ENCODE assay signal across 25 cellular contexts in the genomic region with DNA sequence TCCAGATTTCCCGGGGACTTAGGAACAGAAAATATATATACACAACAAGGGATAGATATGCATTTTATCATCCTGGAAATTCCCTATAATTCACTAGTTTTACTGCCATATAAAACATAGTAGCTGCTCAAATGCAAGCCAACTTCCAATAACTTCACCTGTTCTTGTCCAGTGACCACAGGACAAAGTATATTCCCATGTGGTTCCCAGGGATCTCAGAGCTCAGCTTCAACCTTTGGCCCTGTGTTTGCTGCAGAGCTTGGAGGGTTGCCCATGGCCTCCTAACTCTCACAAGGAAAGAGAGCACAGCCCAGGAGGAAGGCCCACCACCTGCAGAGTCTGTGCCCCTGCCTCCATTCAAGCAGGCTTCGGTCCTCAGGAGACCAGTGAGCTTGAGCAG. TPM values are rescaled to one million over a fixed set of nuclear protein-coding genes. Genes with fewer than 3 reads are reported as not detected.
DNase-seq lines count a peak whose midpoint lies in the region; ATAC-seq and TF ChIP-seq lines count a peak whose summit lies in the region.
"Had no signal": no experiment of that assay in that cellular context is flagged by ENCODE, and none has a peak within 500 bp of the region (broad histone marks: within the 10 kb centered on the region; RNA-seq: fewer than 3 reads in every experiment).

No MANE protein-coding gene starts in this region.

- intact Hi-C loops in mucosa of descending colon (cut with DNase I, micrococcal nuclease): loop anchor here in 1 of 2 donors (10.0 kb wide), 1 partner anchor 114 kb away; no protein-coding TSS in a partner anchor

- no peak overlapping the region for H3K4me3 Mint-ChIP-seq in activated naive CD8-positive, alpha-beta T cell treated with anti-CD3 and anti-CD28 coated beads for 36 hours
- H3K4me3 Mint-ChIP-seq: CD4-positive, alpha-beta T cell; CD8-positive, alpha-beta memory T cell; GM23338; HFFc6 had no signal

- no peaks in the 10 kb centered on the region for H3K9me3 Mint-ChIP-seq in activated naive CD8-positive, alpha-beta T cell treated with anti-CD3 and anti-CD28 coated beads for 36 hours
- H3K9me3 Mint-ChIP-seq: CD4-positive, alpha-beta T cell; GM23338; HFFc6 had no signal

- DNase-seq in activated effector memory CD4-positive, alpha-beta T cell treated with anti-CD3 and anti-CD28 coated beads, Interleukin-2, amount 50 U/mL, for 16 hours: peak; percentile 30
- DNase-seq in activated effector memory CD4-positive, alpha-beta T cell treated with Interleukin-2 at 50 U/mL for 16 hours: no peak
- peak; percentile 35 for DNase-seq in ecto neural progenitor cell (ENCODE audit: low spot score)
- peak; percentile 25 for DNase-seq in islet precursor cell
- peak in 1 of 3 donors; percentile 24 for DNase-seq in mucosa of descending colon
- no peak for DNase-seq in activated naive CD8-positive, alpha-beta T cell treated with anti-CD3 and anti-CD28 coated beads for 36 hours
- DNase-seq in NCI-H2227 treated with DMSO at 0.1 percent for 48 hours (lab: John Stamatoyannopoulos, UW): no peak
- DNase-seq: 8988T; ACHN; AML-193; BE2C; CD4-positive, alpha-beta T cell; CD8-positive, alpha-beta memory T cell; DMS 273 treated with DMSO at 0.1 percent for 48 hours; DMS79; EL; GDM1; HFFc6 had no signal

- no peak overlapping the region for H3K4me3 ChIP-seq in mucosa of descending colon
- H3K4me3 ChIP-seq: A549; BLaER1 treated with 17β-estradiol and CSF1 and Interleukin-3, amounts not matched to agents 10 nM and 100 nM; GM12878; GM23338; HAP-1 had no signal

- peaks cover 72% of the 10 kb centered on the region for H3K27me3 Mint-ChIP-seq in activated naive CD8-positive, alpha-beta T cell treated with anti-CD3 and anti-CD28 coated beads for 36 hours

- ATAC-seq in mucosa of descending colon: peak; percentile 78
- no peak for ATAC-seq in GM21619 (IDR thresholded peaks at IDR 0.05; ENCODE audit: unreplicated experiment)
- ATAC-seq: A549, GM12878, GM23338 had no signal

- no peaks in the 10 kb centered on the region for H3K4me1 ChIP-seq in mucosa of descending colon (ENCODE audit: low read depth)
- H3K4me1 ChIP-seq: BE2C; BLaER1 treated with 17β-estradiol and CSF1 and Interleukin-3, amounts not matched to agents 10 nM and 100 nM; HAP-1 had no signal

- TF ChIP-seq CTCF in mucosa of descending colon (IDR thresholded peaks at IDR 0.05): no peak

- H3K36me3 ChIP-seq in mucosa of descending colon (ENCODE audit: low read depth): no peaks in the 10 kb centered on the region
- H3K36me3 ChIP-seq: BE2C; BLaER1 treated with 17β-estradiol and CSF1 and Interleukin-3, amounts not matched to agents 10 nM and 100 nM; HAP-1 had no signal

- H3K9me3 ChIP-seq in mucosa of descending colon: no peaks in the 10 kb centered on the region
- H3K9me3 ChIP-seq: A549, BE2C, HAP-1 had no signal

- no peak overlapping the region for H3K27ac Mint-ChIP-seq in activated naive CD8-positive, alpha-beta T cell treated with anti-CD3 and anti-CD28 coated beads for 36 hours
- H3K27ac Mint-ChIP-seq: CD14-positive monocyte; CD4-positive, alpha-beta T cell; CD8-positive, alpha-beta memory T cell; GM23338; HFFc6 had no signal

- H3K4me1 Mint-ChIP-seq in activated naive CD8-positive, alpha-beta T cell treated with anti-CD3 and anti-CD28 coated beads for 36 hours: peaks cover 4% of the 10 kb centered on the region

- H3K36me3 Mint-ChIP-seq in activated naive CD8-positive, alpha-beta T cell treated with anti-CD3 and anti-CD28 coated beads for 36 hours: no peaks in the 10 kb centered on the region
- H3K36me3 Mint-ChIP-seq: CD8-positive, alpha-beta memory T cell had no signal

RNA-seq across cellular contexts. Expression of a gene that starts 4.5 kb away (rescaled TPM):
- total RNA-seq in mucosa of descending colon: under 1 TPM; 0.10 to 0.35 (median 0.22) TPM
- total RNA-seq in activated naive CD8-positive, alpha-beta T cell treated with anti-CD3 and anti-CD28 coated beads for 36 hours: not detected
- total RNA-seq: CD4-positive, alpha-beta T cell; CD8-positive, alpha-beta memory T cell; GM12878; GM23338 had no signal

Comparison
In these comparisons a context has a peak if more than half of its experiments do, and no peak if none do; other contexts are left out.
1. DNase-seq: peak in activated effector memory CD4-positive, alpha-beta T cell treated with anti-CD3 and anti-CD28 coated beads, Interleukin-2, amount 50 U/mL, for 16 hours (single experiment), ecto neural progenitor cell (single experiment) and islet precursor cell (single experiment); none in activated effector memory CD4-positive, alpha-beta T cell treated with Interleukin-2 at 50 U/mL for 16 hours (single experiment), activated naive CD8-positive, alpha-beta T cell treated with anti-CD3 and anti-CD28 coated beads for 36 hours (single experiment) and NCI-H2227 treated with DMSO at 0.1 percent for 48 hours (single experiment).